19 cellular contexts compared by ENCODE assay signal in genomic region chr12:120841525-120841924, GRCh38.
DNase-seq lines count a peak whose midpoint lies in the region; TF ChIP-seq lines count a peak whose summit lies in the region.
"Had no signal": no experiment of that assay in that cellular context is flagged by ENCODE, and none has a peak within 500 bp of the region (broad histone marks: within the 10 kb centered on the region; RNA-seq: fewer than 3 reads in every experiment).

No MANE protein-coding gene starts in this region.

- H3K36me3 ChIP-seq in MM.1S (replicated peaks; ENCODE audit: insufficient read depth, low read length) = no peaks in the 10 kb centered on the region
- no peaks in the 10 kb centered on the region for H3K36me3 ChIP-seq in tibial nerve
- H3K36me3 ChIP-seq in H7 (replicated peaks; ENCODE audit: control insufficient read depth, insufficient read depth, low read length) = no peaks in the 10 kb centered on the region

- H3K27me3 ChIP-seq in MM.1S (replicated peaks; ENCODE audit: insufficient read depth, low read length) = no peaks in the 10 kb centered on the region
- no peaks in the 10 kb centered on the region for H3K27me3 ChIP-seq in dorsolateral prefrontal cortex
- no peaks in the 10 kb centered on the region for H3K27me3 ChIP-seq in tibial nerve
- H3K27me3 ChIP-seq in H7 (ENCODE audit: control insufficient read depth, insufficient read depth, low read length) = no peaks in the 10 kb centered on the region

- no peaks in the 10 kb centered on the region for H3K9me2 ChIP-seq in MM.1S (replicated peaks; ENCODE audit: insufficient read depth, low read length)

- H4K20me1 ChIP-seq in MM.1S (ENCODE audit: insufficient read depth, low read length) = no peaks in the 10 kb centered on the region

- no peaks in the 10 kb centered on the region for H3F3A ChIP-seq in MM.1S (ENCODE audit: insufficient read depth, low read length)

- peak overlapping the region; percentile 15; the same call in 1 of the 2 replicates for H3K4me2 ChIP-seq in MM.1S (ENCODE audit: low read depth, low read length)

- peaks cover 81% of the 10 kb centered on the region for H3K79me2 ChIP-seq in MM.1S (ENCODE audit: low read length)

- no peak overlapping the region for H2AFZ ChIP-seq in MM.1S (ENCODE audit: low read length)
- H2AFZ ChIP-seq: GM23248 had no signal

- TF ChIP-seq POLR2A in tibial nerve (IDR thresholded peaks at IDR 0.05) = no peak

- H3K9ac ChIP-seq in MM.1S (ENCODE audit: low read length) = no peak overlapping the region
- H3K9ac ChIP-seq: GM23248 had no signal

- 34 to 38% methylated on average over 3 of the region's 3 CpGs for WGBS in tibial nerve, 2 donors

- H3K27ac ChIP-seq in MM.1S (ENCODE audit: low read length) = no peak overlapping the region
- peak overlapping the region; percentile 13 to 96 (median 85) for H3K27ac ChIP-seq in dorsolateral prefrontal cortex
- H3K27ac ChIP-seq in tibial nerve = peak overlapping the region in 3 of 4 donors; percentile 15 to 65 (median 38)
- H3K27ac ChIP-seq: GM23248 had no signal

- peak; percentile 21 for DNase-seq in MM.1S
- DNase-seq in dorsolateral prefrontal cortex = no peak
- DNase-seq in midbrain (lab: John Stamatoyannopoulos, UW) = peak; percentile 63
- DNase-seq in tibial nerve (ENCODE audit: low spot score in 2 of 2) = no peak
- DNase-seq in stimulated activated naive CD4-positive, alpha-beta T cell (lab: John Stamatoyannopoulos, UW) = no peak
- DNase-seq in H7 = no peak
- DNase-seq in AG08396 (ENCODE audit: low spot score) = no peak
- no peak for DNase-seq in NCI-H1930 (lab: John Stamatoyannopoulos, UW)
- DNase-seq: ACHN, AML-193, DMS79 treated with DMSO at 0.1 percent for 48 hours, GM23248, HCEC 1CT, NCI-H1092 treated with DMSO at 0.1 percent for 48 hours, NCI-H146, NCI-H2081 treated with DMSO at 0.1 percent for 48 hours, NCI-H748 treated with DMSO at 0.1 percent for 48 hours, OCI-M1, SHP77 had no signal

- intact Hi-C loops in dorsolateral prefrontal cortex (cut with DNase I) = loop anchor here in 1 of 2 donors (5.0 to 10.0 kb wide), 2 partner anchors 114 to 197 kb away; partner anchors contain the start of genes ACADS and CABP1

- H3K4me1 ChIP-seq in MM.1S (ENCODE audit: low read length) = peaks cover 29% of the 10 kb centered on the region
- H3K4me1 ChIP-seq in tibial nerve = peaks cover 0 to 62% (median 30%) of the 10 kb centered on the region in 4 donors

- no peak overlapping the region for H3K4me3 ChIP-seq in MM.1S (ENCODE audit: low read length)
- peak overlapping the region in 18 of 59 donors; percentile 2 to 42 (median 14) for H3K4me3 ChIP-seq in dorsolateral prefrontal cortex
- no peak overlapping the region for H3K4me3 ChIP-seq in tibial nerve
- no peak overlapping the region for H3K4me3 ChIP-seq in H7 (ENCODE audit: insufficient read depth, low read depth, low read length)
- H3K4me3 ChIP-seq: GM23248 had no signal

- TF ChIP-seq CTCF in MM.1S (IDR thresholded peaks at IDR 0.05; ENCODE audit: low read length) (no peak), dorsolateral prefrontal cortex (IDR thresholded peaks at IDR 0.05 in 54 of 56, conservative IDR thresholded peaks at IDR 0.05 in 2 of 56; ENCODE audit: low read depth in 1 of 56, partially characterized antibody in 56 of 56) (peak in 1 of 56 donors; percentile 21), tibial nerve (IDR thresholded peaks at IDR 0.05) (no peak)

- TF ChIP-seq EP300 in tibial nerve (IDR thresholded peaks at IDR 0.05) = no peak

- H3K9me3 ChIP-seq in MM.1S (replicated peaks; ENCODE audit: insufficient read depth, low read length) (no peaks in the 10 kb centered on the region), tibial nerve (no peaks in the 10 kb centered on the region)

Comparison
In these comparisons a context has a peak if more than half of its experiments do, and no peak if none do; other contexts are left out.
1. DNase-seq: peak in MM.1S (single experiment) and midbrain (single experiment); none in dorsolateral prefrontal cortex (0 of 10), tibial nerve (0 of 2), stimulated activated naive CD4-positive, alpha-beta T cell (0 of 6), H7 (single experiment), AG08396 (single experiment) and NCI-H1930 (0 of 2).